ENCODE assay signal across 1 cellular context in the genomic region with DNA sequence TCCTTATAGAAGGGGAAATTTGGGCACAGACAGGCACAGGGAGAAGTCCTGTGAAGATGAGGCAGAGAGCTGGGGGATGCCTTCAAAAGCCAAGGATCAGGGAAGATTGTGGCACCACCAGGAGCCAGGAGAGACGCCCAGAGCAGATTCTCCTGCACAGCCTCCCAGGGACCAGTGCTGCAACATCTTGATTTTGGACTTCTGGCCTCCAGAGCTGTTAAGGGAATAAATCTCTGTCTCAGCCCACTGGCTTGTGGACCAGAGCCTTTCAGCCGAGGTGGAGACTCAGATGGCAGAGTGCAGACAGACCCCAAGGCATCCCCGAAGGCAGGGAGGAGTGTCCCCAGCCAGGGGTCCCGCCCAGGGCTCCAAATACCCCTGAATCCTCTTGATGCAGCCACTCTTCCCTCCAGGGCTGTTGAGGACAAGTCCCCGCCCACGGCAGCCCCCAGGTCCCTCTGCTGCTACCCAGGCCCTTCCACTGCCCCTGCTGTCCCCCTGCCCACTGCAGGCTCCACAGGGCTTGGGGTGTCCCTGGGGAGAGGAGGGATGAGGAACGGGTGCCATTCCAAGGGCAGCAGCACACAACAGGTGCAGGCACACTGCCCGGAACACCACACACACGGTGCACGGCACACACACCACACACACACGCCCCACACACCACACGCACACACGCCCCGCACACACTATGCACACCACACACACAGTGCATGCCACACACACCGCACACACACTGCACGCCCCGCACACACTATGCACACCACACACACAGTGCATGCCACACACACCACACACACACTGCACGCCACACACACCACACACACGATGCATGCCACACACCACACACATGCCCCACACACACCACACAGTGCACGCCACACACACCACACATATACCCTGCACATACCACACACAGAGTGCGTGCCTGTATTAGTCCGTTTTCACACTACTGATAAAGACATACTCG.
TF ChIP-seq lines count a peak whose summit lies in the region.

No MANE protein-coding gene starts in this region.

TF ChIP-seq in WTC11, 78 proteins besides CTCF, POLR2A, EP300 and RAD21:
- TF ChIP-seq JAZF1 (CRISPR knock-in tag; IDR thresholded peaks at IDR 0.05) (no peak), HMGA2 (CRISPR knock-in tag; IDR thresholded peaks at IDR 0.05) (no peak), ZNF416 (CRISPR knock-in tag; IDR thresholded peaks at IDR 0.05) (no peak), E2F1 (CRISPR knock-in tag; IDR thresholded peaks at IDR 0.05) (no peak), MXD4 (CRISPR knock-in tag; IDR thresholded peaks at IDR 0.05; ENCODE audit: borderline replicate concordance) (no peak), ZNF263 (CRISPR knock-in tag; IDR thresholded peaks at IDR 0.05; ENCODE audit: low read depth) (no peak)
- TF ChIP-seq, protein P1, sequence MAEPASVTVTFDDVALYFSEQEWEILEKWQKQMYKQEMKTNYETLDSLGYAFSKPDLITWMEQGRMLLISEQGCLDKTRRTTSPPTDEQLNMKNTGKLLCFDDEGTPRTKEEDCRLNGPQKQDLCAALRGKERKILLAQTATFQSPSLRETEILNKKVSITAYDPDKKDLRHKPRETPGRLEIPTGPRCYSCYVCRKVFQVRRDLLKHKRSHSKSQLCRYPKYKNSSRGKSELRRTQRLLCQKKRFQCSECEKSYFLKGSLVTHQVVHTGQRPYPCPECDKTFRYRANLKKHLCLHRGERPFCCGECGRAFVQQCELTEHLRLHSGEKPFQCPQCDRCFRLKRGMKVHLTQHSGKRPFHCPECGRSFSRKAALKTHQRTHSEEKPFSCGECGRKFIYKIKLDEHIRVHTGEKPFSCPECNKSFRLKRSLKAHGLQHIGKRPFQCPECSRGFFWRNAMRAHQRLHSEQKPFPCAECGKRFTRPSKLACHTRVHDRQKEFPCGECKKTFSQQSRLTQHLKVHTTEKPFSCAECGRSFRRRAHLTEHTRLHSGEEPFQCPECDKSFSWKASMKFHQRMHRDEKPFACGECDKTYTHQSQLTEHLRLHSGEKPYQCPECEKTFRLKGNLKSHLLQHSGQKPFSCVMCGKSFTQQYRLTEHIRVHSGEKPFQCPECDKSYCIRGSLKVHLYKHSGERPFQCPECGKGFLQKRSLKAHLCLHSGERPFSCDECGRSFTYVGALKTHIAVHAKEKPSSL (CRISPR knock-in tag; conservative IDR thresholded peaks at IDR 0.05), result no peak
- TF ChIP-seq, protein P2, sequence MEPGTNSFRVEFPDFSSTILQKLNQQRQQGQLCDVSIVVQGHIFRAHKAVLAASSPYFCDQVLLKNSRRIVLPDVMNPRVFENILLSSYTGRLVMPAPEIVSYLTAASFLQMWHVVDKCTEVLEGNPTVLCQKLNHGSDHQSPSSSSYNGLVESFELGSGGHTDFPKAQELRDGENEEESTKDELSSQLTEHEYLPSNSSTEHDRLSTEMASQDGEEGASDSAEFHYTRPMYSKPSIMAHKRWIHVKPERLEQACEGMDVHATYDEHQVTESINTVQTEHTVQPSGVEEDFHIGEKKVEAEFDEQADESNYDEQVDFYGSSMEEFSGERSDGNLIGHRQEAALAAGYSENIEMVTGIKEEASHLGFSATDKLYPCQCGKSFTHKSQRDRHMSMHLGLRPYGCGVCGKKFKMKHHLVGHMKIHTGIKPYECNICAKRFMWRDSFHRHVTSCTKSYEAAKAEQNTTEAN (CRISPR knock-in tag; IDR thresholded peaks at IDR 0.05), result no peak
